ENCODE assay signal across 29 cellular contexts in the genomic region with DNA sequence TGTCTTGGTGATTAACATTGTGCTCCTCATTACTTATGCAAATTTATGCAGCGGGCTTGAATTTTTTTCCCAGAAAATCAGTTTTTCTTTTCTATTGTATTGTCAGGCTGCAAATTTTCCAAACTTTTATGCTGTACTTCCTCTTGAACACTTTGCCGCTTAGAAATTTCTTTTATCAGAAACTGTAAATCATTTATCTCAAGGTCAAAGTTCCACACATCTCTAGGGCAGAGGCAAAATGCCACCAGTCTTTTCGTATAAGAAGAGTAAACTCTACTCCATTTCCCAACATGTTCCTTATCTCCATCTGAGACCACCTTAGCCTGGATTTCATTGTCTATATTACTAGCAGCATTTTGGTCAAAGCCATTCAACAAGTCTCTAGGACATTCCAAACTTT.
"Had no signal": no experiment of that assay in that cellular context is flagged by ENCODE, and none has a peak within 500 bp of the region (broad histone marks: within the 10 kb centered on the region; RNA-seq: fewer than 3 reads in every experiment).

No MANE protein-coding gene starts in this region.

- H3K27ac ChIP-seq: stomach, suprapubic skin, testis, thoracic aorta, thyroid gland, tibial artery, tibial nerve, upper lobe of left lung, upper lobe of right lung, uterus, vagina had no signal

- H3K4me3 ChIP-seq: stomach, suprapubic skin, testis, thoracic aorta, thyroid gland, tibial artery, tibial nerve, transverse colon, upper lobe of left lung, upper lobe of right lung, uterus, vagina had no signal

- H3K4me1 Mint-ChIP-seq: stimulated activated effector memory CD8-positive, alpha-beta T cell treated with anti-CD3 and anti-CD28 coated beads, Interleukin-12 subunit alpha, Interleukin-12 subunit beta, amount 100 ng/mL, for 72 hours; stimulated activated memory B cell treated with anti-CD40 and anti-IgM and Interleukin-4, amounts not matched to agents 10 μg/mL and 1 μg/mL and 100 μg/mL, for 72 hours; stimulated activated naive B cell treated with anti-CD40 and anti-IgM and Interleukin-4, amounts not matched to agents 10 μg/mL and 1 μg/mL and 100 μg/mL, for 72 hours; stimulated activated naive CD8-positive, alpha-beta T cell treated with anti-CD3 and anti-CD28 coated beads, Interleukin-15, amount 100 ng/mL, for 72 hours had no signal

- H3K9me3 ChIP-seq: stomach, suprapubic skin, testis, thoracic aorta, thyroid gland, tibial artery, tibial nerve, transverse colon, upper lobe of left lung, upper lobe of right lung, uterus, vagina had no signal

- H3K27ac Mint-ChIP-seq: stimulated activated effector memory CD8-positive, alpha-beta T cell treated with anti-CD3 and anti-CD28 coated beads, Interleukin-12 subunit alpha, Interleukin-12 subunit beta, amount 100 ng/mL, for 72 hours; stimulated activated memory B cell treated with anti-CD40 and anti-IgM and Interleukin-4, amounts not matched to agents 10 μg/mL and 1 μg/mL and 100 μg/mL, for 72 hours; stimulated activated naive B cell treated with anti-CD40 and anti-IgM and Interleukin-4, amounts not matched to agents 10 μg/mL and 1 μg/mL and 100 μg/mL, for 72 hours; stimulated activated naive CD8-positive, alpha-beta T cell treated with anti-CD3 and anti-CD28 coated beads, Interleukin-15, amount 100 ng/mL, for 72 hours; stimulated activated naive CD8-positive, alpha-beta T cell treated with anti-CD3 and anti-CD28 coated beads, Interleukin-15, Interleukin-2, amounts not matched to agents 100 ng/mL and 50 ng/mL, for 24 hours; type B pancreatic cell had no signal

- H3K27me3 ChIP-seq: stomach, suprapubic skin, testis, thyroid gland, tibial artery, tibial nerve, transverse colon, upper lobe of left lung, upper lobe of right lung, uterus, vagina had no signal

- H3K4me1 ChIP-seq: stomach, suprapubic skin, testis, thyroid gland, tibial artery, tibial nerve, upper lobe of left lung, upper lobe of right lung, uterus, vagina had no signal

- H3K36me3 ChIP-seq: stomach, suprapubic skin, thoracic aorta, thyroid gland, tibial artery, tibial nerve, transverse colon, upper lobe of left lung, upper lobe of right lung, uterus, vagina had no signal

- H3K4me3 Mint-ChIP-seq: stimulated activated effector memory CD8-positive, alpha-beta T cell treated with anti-CD3 and anti-CD28 coated beads, Interleukin-12 subunit alpha, Interleukin-12 subunit beta, amount 100 ng/mL, for 72 hours; stimulated activated memory B cell treated with anti-CD40 and anti-IgM and Interleukin-4, amounts not matched to agents 10 μg/mL and 1 μg/mL and 100 μg/mL, for 72 hours; stimulated activated naive B cell treated with anti-CD40 and anti-IgM and Interleukin-4, amounts not matched to agents 10 μg/mL and 1 μg/mL and 100 μg/mL, for 72 hours; stimulated activated naive CD8-positive, alpha-beta T cell treated with anti-CD3 and anti-CD28 coated beads, Interleukin-15, amount 100 ng/mL, for 72 hours; stimulated activated naive CD8-positive, alpha-beta T cell treated with anti-CD3 and anti-CD28 coated beads, Interleukin-15, Interleukin-2, amounts not matched to agents 100 ng/mL and 50 ng/mL, for 24 hours; type B pancreatic cell had no signal

- ATAC-seq: stimulated activated effector memory CD8-positive, alpha-beta T cell treated with anti-CD3 and anti-CD28 coated beads, Interleukin-12 subunit alpha, Interleukin-12 subunit beta, amount 100 ng/mL, for 72 hours; stimulated activated memory B cell treated with anti-CD40 and anti-IgM and Interleukin-4, amounts not matched to agents 10 μg/mL and 1 μg/mL and 100 μg/mL, for 72 hours; stimulated activated naive B cell treated with anti-CD40 and anti-IgM and Interleukin-4, amounts not matched to agents 10 μg/mL and 1 μg/mL and 100 μg/mL, for 72 hours; stimulated activated naive CD8-positive, alpha-beta T cell treated with anti-CD3 and anti-CD28 coated beads, Interleukin-15, amount 100 ng/mL, for 72 hours; stimulated activated naive CD8-positive, alpha-beta T cell treated with anti-CD3 and anti-CD28 coated beads, Interleukin-15, Interleukin-2, amounts not matched to agents 100 U/mL and 50 U/mL, for 24 hours; upper lobe of right lung had no signal

- H3K9me3 Mint-ChIP-seq: stimulated activated naive CD8-positive, alpha-beta T cell treated with anti-CD3 and anti-CD28 coated beads, Interleukin-15, Interleukin-2, amounts not matched to agents 100 ng/mL and 50 ng/mL, for 24 hours; type B pancreatic cell had no signal

- H3K27me3 Mint-ChIP-seq: stimulated activated memory B cell treated with anti-CD40 and anti-IgM and Interleukin-4, amounts not matched to agents 10 μg/mL and 1 μg/mL and 100 μg/mL, for 72 hours; stimulated activated naive B cell treated with anti-CD40 and anti-IgM and Interleukin-4, amounts not matched to agents 10 μg/mL and 1 μg/mL and 100 μg/mL, for 72 hours; stimulated activated naive CD8-positive, alpha-beta T cell treated with anti-CD3 and anti-CD28 coated beads, Interleukin-15, amount 100 ng/mL, for 72 hours; stimulated activated naive CD8-positive, alpha-beta T cell treated with anti-CD3 and anti-CD28 coated beads, Interleukin-15, Interleukin-2, amounts not matched to agents 100 ng/mL and 50 ng/mL, for 24 hours; type B pancreatic cell had no signal

- FAIRE-seq: urothelium cell line had no signal

- DNase-seq: stimulated activated CD4-positive, alpha-beta T cell treated with anti-CD3 and anti-CD28 coated beads, Interleukin-2, amount 100 ng/mL, for 48 hours; stimulated activated CD4-positive, alpha-beta T cell treated with anti-CD3 and anti-CD28 coated beads, Interleukin-4, amount 100 ng/mL, for 1 hour; stimulated activated CD4-positive, alpha-beta T cell treated with anti-CD3 and anti-CD28 coated beads, Interleukin-4, amount 100 ng/mL, for 24 hours; stimulated activated CD4-positive, alpha-beta T cell treated with anti-CD3 and anti-CD28 coated beads, Interleukin-4, amount 100 ng/mL, for 4 hours; stimulated activated CD8-positive, alpha-beta memory T cell treated with anti-CD3 and anti-CD28 coated beads, Interleukin-4, amount 100 ng/mL, for 48 hours; stimulated activated naive B cell treated with anti-CD40 and anti-IgM and Interleukin-4, amounts not matched to agents 10 μg/mL and 1 μg/mL and 100 μg/mL, for 72 hours; stimulated activated naive CD4-positive, alpha-beta T cell; stimulated activated naive CD4-positive, alpha-beta T cell treated with Interleukin-2 at 50 U/mL for 16 hours; stimulated activated naive CD8-positive, alpha-beta T cell treated with anti-CD3 and anti-CD28 coated beads, Interleukin-15, amount 100 ng/mL, for 72 hours; stimulated activated naive CD8-positive, alpha-beta T cell treated with anti-CD3 and anti-CD28 coated beads, Interleukin-15, Interleukin-2, amounts not matched to agents 100 U/mL and 50 U/mL, for 24 hours; stomach; substantia nigra; testis; thyroid gland; tibial artery; transverse colon; trophoblast cell; upper lobe of left lung; upper lobe of right lung; uterus had no signal

- H3K36me3 Mint-ChIP-seq: stimulated activated effector memory CD8-positive, alpha-beta T cell treated with anti-CD3 and anti-CD28 coated beads, Interleukin-12 subunit alpha, Interleukin-12 subunit beta, amount 100 ng/mL, for 72 hours; stimulated activated memory B cell treated with anti-CD40 and anti-IgM and Interleukin-4, amounts not matched to agents 10 μg/mL and 1 μg/mL and 100 μg/mL, for 72 hours; stimulated activated naive B cell treated with anti-CD40 and anti-IgM and Interleukin-4, amounts not matched to agents 10 μg/mL and 1 μg/mL and 100 μg/mL, for 72 hours; type B pancreatic cell had no signal
